Comparison of ENCODE assay signal across 20 cellular contexts in genomic region chr12:1132309-1132708, GRCh38.
"Had no signal": no experiment of that assay in that cellular context is flagged by ENCODE, and none has a peak within 500 bp of the region (broad histone marks: within the 10 kb centered on the region; RNA-seq: fewer than 3 reads in every experiment).

No MANE protein-coding gene starts in this region.

- H3K27me3 ChIP-seq: esophagus squamous epithelium, ovary, spleen, suprapubic skin, transverse colon, upper lobe of right lung, uterus had no signal

- ATAC-seq: effector memory CD8-positive, alpha-beta T cell; lower lobe of right lung; right cardiac atrium; stimulated activated memory B cell treated with anti-CD40 and anti-IgM and Interleukin-4, amounts not matched to agents 10 μg/mL and 1 μg/mL and 100 μg/mL, for 72 hours; upper lobe of right lung had no signal

- H3K27ac ChIP-seq: esophagus squamous epithelium, lower lobe of right lung, ovary, skin epidermis, spleen, suprapubic skin, transverse colon, upper lobe of right lung, uterus had no signal

- H3K9me3 ChIP-seq: esophagus squamous epithelium, lower lobe of right lung, ovary, spleen, suprapubic skin, transverse colon, upper lobe of right lung, uterus had no signal

- H3K36me3 ChIP-seq: esophagus squamous epithelium, lower lobe of right lung, ovary, suprapubic skin, transverse colon, upper lobe of right lung, uterus had no signal

- H3K27me3 Mint-ChIP-seq: effector memory CD8-positive, alpha-beta T cell; naive thymus-derived CD8-positive, alpha-beta T cell; stimulated activated memory B cell treated with anti-CD40 and anti-IgM and Interleukin-4, amounts not matched to agents 10 μg/mL and 1 μg/mL and 100 μg/mL, for 72 hours; stimulated activated naive CD8-positive, alpha-beta T cell treated with anti-CD3 and anti-CD28 coated beads, Interleukin-15, Interleukin-2, amounts not matched to agents 100 ng/mL and 50 ng/mL, for 24 hours had no signal

- H3K4me3 ChIP-seq: esophagus squamous epithelium, lower lobe of right lung, ovary, skin epidermis, spleen, suprapubic skin, transverse colon, upper lobe of right lung, uterus had no signal

- H3K4me3 Mint-ChIP-seq: effector memory CD8-positive, alpha-beta T cell; nephron progenitor cell; stimulated activated memory B cell treated with anti-CD40 and anti-IgM and Interleukin-4, amounts not matched to agents 10 μg/mL and 1 μg/mL and 100 μg/mL, for 72 hours; stimulated activated naive CD8-positive, alpha-beta T cell treated with anti-CD3 and anti-CD28 coated beads, Interleukin-15, Interleukin-2, amounts not matched to agents 100 ng/mL and 50 ng/mL, for 24 hours had no signal

- H3K4me1 ChIP-seq: suprapubic skin, uterus had no signal

- H3K4me1 Mint-ChIP-seq: stimulated activated memory B cell treated with anti-CD40 and anti-IgM and Interleukin-4, amounts not matched to agents 10 μg/mL and 1 μg/mL and 100 μg/mL, for 72 hours had no signal

- H3K27ac Mint-ChIP-seq: effector memory CD8-positive, alpha-beta T cell; nephron progenitor cell; stimulated activated memory B cell treated with anti-CD40 and anti-IgM and Interleukin-4, amounts not matched to agents 10 μg/mL and 1 μg/mL and 100 μg/mL, for 72 hours; stimulated activated naive CD8-positive, alpha-beta T cell treated with anti-CD3 and anti-CD28 coated beads, Interleukin-15, Interleukin-2, amounts not matched to agents 100 ng/mL and 50 ng/mL, for 24 hours had no signal

- DNase-seq: cortex of kidney; effector memory CD8-positive, alpha-beta T cell; erythroblast; esophagus squamous epithelium; foreskin melanocyte; left ventricle myocardium superior; lower lobe of right lung; nephron progenitor cell; ovary; right cardiac atrium; spleen; stimulated activated CD4-positive, alpha-beta T cell treated with anti-CD3 and anti-CD28 coated beads, Interleukin-4, amount 100 ng/mL, for 4 hours; transverse colon; upper lobe of right lung; uterus had no signal

- H3K9me3 Mint-ChIP-seq: effector memory CD8-positive, alpha-beta T cell; nephron progenitor cell; stimulated activated naive CD8-positive, alpha-beta T cell treated with anti-CD3 and anti-CD28 coated beads, Interleukin-15, Interleukin-2, amounts not matched to agents 100 ng/mL and 50 ng/mL, for 24 hours had no signal
